Comparison of ENCODE assay signal across 13 cellular contexts in genomic region chr14:26255213-26255612, GRCh38.
DNase-seq lines count a peak whose midpoint lies in the region; ATAC-seq, FAIRE-seq and TF ChIP-seq lines count a peak whose summit lies in the region.
"Had no signal": no experiment of that assay in that cellular context is flagged by ENCODE, and none has a peak within 500 bp of the region (broad histone marks: within the 10 kb centered on the region; RNA-seq: fewer than 3 reads in every experiment).

No MANE protein-coding gene starts in this region.

- no peak overlapping the region for H3K23ac ChIP-seq in H9 (ENCODE audit: insufficient read length, low read depth, low read length)

- H3K4ac ChIP-seq in H9 (ENCODE audit: low read depth, low read length): no peak overlapping the region

- no peaks in the 10 kb centered on the region for H3K9me3 ChIP-seq in H9 (ENCODE audit: control insufficient read depth, low read depth, low read length)
- H3K9me3 ChIP-seq: mucosa of descending colon had no signal

- H3K36me3 Mint-ChIP-seq in H9 (ENCODE audit: insufficient read depth in 1 of 3, low read depth in 3 of 3): peaks cover 2 to 14% (median 9%) of the 10 kb centered on the region in 3 experiments; a peak in 6 of 7 replicates

- DNase-seq in H9 (no peak), NCI-H82 treated with DMSO at 0.1 percent for 48 hours (lab: John Stamatoyannopoulos, UW; ENCODE audit: unreplicated experiment) (peak; percentile 24), epithelial cell of prostate (ENCODE audit: low read depth, low spot score) (peak; percentile 3), pons (ENCODE audit: low spot score) (peak; percentile 7), NCI-H2107 treated with DMSO at 0.1 percent for 48 hours (lab: John Stamatoyannopoulos, UW; ENCODE audit: unreplicated experiment) (no peak), GM19239 (ENCODE audit: insufficient read length, low spot score) (no peak), T-helper 1 cell (no peak)
- DNase-seq: activated CD4-positive, alpha-beta memory T cell treated with anti-CD3 and anti-CD28 coated beads, Interleukin-2, amount 10 ng/mL, durations not matched to agents 7 days and 5 days; NCI-H2029 had no signal

- H3K4me1 ChIP-seq in H9 (ENCODE audit: insufficient read depth, low read length): no peaks in the 10 kb centered on the region

- WGBS in H9 (ENCODE audit: extremely low coverage, insufficient read length, low lambda C conversion rate): no CpG with 5 or more reads among the region's 2 CpGs

- no peak overlapping the region for H2BK120ac ChIP-seq in H9 (ENCODE audit: low read depth, low read length, poor library complexity, severe bottlenecking)

- no peak overlapping the region for H3K27ac Mint-ChIP-seq in H9
- H3K27ac Mint-ChIP-seq: activated CD4-positive, alpha-beta memory T cell treated with anti-CD3 and anti-CD28 coated beads, Interleukin-2, amount 10 ng/mL, durations not matched to agents 7 days and 5 days; dendritic cell treated with granulocyte-macrophage colony-stimulating factor and Interleukin-4, amounts not matched to agents 40 ng/mL and 50 ng/mL, for 4 days had no signal

- no peaks in the 10 kb centered on the region for H3K27me3 ChIP-seq in H9 (ENCODE audit: insufficient read depth, low read length)

- H2BK20ac ChIP-seq in H9 (ENCODE audit: low read depth, low read length, poor library complexity, severe bottlenecking): no peak overlapping the region

- H4K20me1 ChIP-seq in H9 (ENCODE audit: control insufficient read depth, insufficient read depth, insufficient read length): no peaks in the 10 kb centered on the region

- no peak for ATAC-seq in GM21717 (IDR thresholded peaks at IDR 0.05; ENCODE audit: unreplicated experiment)
- ATAC-seq: mucosa of descending colon had no signal

- no peak overlapping the region for H4K8ac ChIP-seq in H9 (replicated peaks; ENCODE audit: insufficient read length, low read depth, low read length)

- H3K9me3 Mint-ChIP-seq in H9: peaks cover 8 to 13% of the 10 kb centered on the region in 2 experiments

- FAIRE-seq in GM19239 (lab: Jason Lieb, UNC): no peak
- FAIRE-seq: GM12891 had no signal

- H3K79me1 ChIP-seq in H9 (ENCODE audit: insufficient read depth, low read depth, low read length, poor library complexity, severe bottlenecking): no peaks in the 10 kb centered on the region

- H4K5ac ChIP-seq in H9 (ENCODE audit: insufficient read length, low read depth, low read length): no peak overlapping the region

- no peak overlapping the region for H2BK5ac ChIP-seq in H9 (ENCODE audit: insufficient read length, low read length)

- no peak overlapping the region for H2AK5ac ChIP-seq in H9 (ENCODE audit: insufficient read length, low read length)

- H2BK12ac ChIP-seq in H9 (ENCODE audit: insufficient read length, low read depth, low read length): no peak overlapping the region

- no peak overlapping the region for H2BK15ac ChIP-seq in H9 (ENCODE audit: low read depth, low read length)

- H3K9ac ChIP-seq in H9 (ENCODE audit: extremely low read depth, insufficient read length, low read length): no peak overlapping the region

- no peak overlapping the region for H3T11ph ChIP-seq in H9 (ENCODE audit: low read length)

- H3K4me2 ChIP-seq in H9 (ENCODE audit: insufficient read depth, insufficient read length, low read length): no peak overlapping the region

- H3K14ac ChIP-seq in H9 (ENCODE audit: insufficient read depth, low read length): no peak overlapping the region

- H3K27me3 Mint-ChIP-seq in H9 (ENCODE audit: low read depth): no peaks in the 10 kb centered on the region
- H3K27me3 Mint-ChIP-seq: activated CD4-positive, alpha-beta memory T cell treated with anti-CD3 and anti-CD28 coated beads, Interleukin-2, amount 10 ng/mL, durations not matched to agents 7 days and 5 days; dendritic cell treated with granulocyte-macrophage colony-stimulating factor and Interleukin-4, amounts not matched to agents 40 ng/mL and 50 ng/mL, for 4 days had no signal

- H3K18ac ChIP-seq in H9 (ENCODE audit: insufficient read length, low read depth, low read length): no peak overlapping the region

- no peak overlapping the region for H4K91ac ChIP-seq in H9 (ENCODE audit: insufficient read length, low read depth, low read length)

- no peaks in the 10 kb centered on the region for H3K23me2 ChIP-seq in H9 (ENCODE audit: insufficient read length, low read depth, low read length, poor library complexity, severe bottlenecking)

- no peaks in the 10 kb centered on the region for H3K4me1 Mint-ChIP-seq in H9
- H3K4me1 Mint-ChIP-seq: activated CD4-positive, alpha-beta memory T cell treated with anti-CD3 and anti-CD28 coated beads, Interleukin-2, amount 10 ng/mL, durations not matched to agents 7 days and 5 days had no signal

- H3K56ac ChIP-seq in H9 (ENCODE audit: insufficient read length, low read depth, low read length): no peak overlapping the region

- H3K79me2 ChIP-seq in H9 (ENCODE audit: insufficient read depth, low read length): no peaks in the 10 kb centered on the region

- no peak overlapping the region for H2AFZ ChIP-seq in H9 (ENCODE audit: low read length)

- TF ChIP-seq CTCF in H9 (conservative IDR thresholded peaks at IDR 0.05): peak; percentile 68

- no peak overlapping the region for H3K27ac ChIP-seq in H9 (ENCODE audit: insufficient read length, low read depth, low read length)
- no peak overlapping the region for H3K27ac ChIP-seq in epithelial cell of prostate

- no peak overlapping the region for H3K4me3 Mint-ChIP-seq in H9
- H3K4me3 Mint-ChIP-seq: activated CD4-positive, alpha-beta memory T cell treated with anti-CD3 and anti-CD28 coated beads, Interleukin-2, amount 10 ng/mL, durations not matched to agents 7 days and 5 days; dendritic cell treated with granulocyte-macrophage colony-stimulating factor and Interleukin-4, amounts not matched to agents 40 ng/mL and 50 ng/mL, for 4 days had no signal

Comparison
In these comparisons a context has a peak if more than half of its experiments do, and no peak if none do; other contexts are left out.
1. DNase-seq: peak in NCI-H82 treated with DMSO at 0.1 percent for 48 hours (single experiment), epithelial cell of prostate (single experiment) and pons (single experiment); none in H9 (single experiment), NCI-H2107 treated with DMSO at 0.1 percent for 48 hours (single experiment), GM19239 (single experiment) and T-helper 1 cell (0 of 5).